Comparison of ENCODE assay signal across 13 cellular contexts in genomic region chr2:54520687-54521086, GRCh38.
A peak's percentile ranks its signal among the peaks of the same experiment; 100 is the strongest.
DNase-seq lines count a peak whose midpoint lies in the region; ATAC-seq, FAIRE-seq and TF ChIP-seq lines count a peak whose summit lies in the region.
"Had no signal": no experiment of that assay in that cellular context is flagged by ENCODE, and none has a peak within 500 bp of the region (broad histone marks: within the 10 kb centered on the region; RNA-seq: fewer than 3 reads in every experiment).

No MANE protein-coding gene starts in this region.

- peaks cover 15% of the 10 kb centered on the region; the same call in 1 of the 2 replicates for H3K36me3 Mint-ChIP-seq in HFFc6 (ENCODE audit: low read depth)

- dilution Hi-C loops in keratinocyte (cut with MboI; ENCODE audit: extremely low pct_ligation_motif_present, low sequenced_read_pairs) = no loop called here

- FAIRE-seq in A549 (lab: Jason Lieb, UNC) (no peak), keratinocyte (lab: Jason Lieb, UNC) (no peak)

- H3K27me3 ChIP-seq in keratinocyte (ENCODE audit: control insufficient read depth, extremely low read depth, insufficient read depth, low read length) = no peaks in the 10 kb centered on the region
- H3K27me3 ChIP-seq in spleen (replicated peaks in 1 of 7) = no peaks in the 10 kb centered on the region
- no peaks in the 10 kb centered on the region for H3K27me3 ChIP-seq in gastrocnemius medialis

- no peak overlapping the region for H3K9ac ChIP-seq in keratinocyte (ENCODE audit: control insufficient read depth, extremely low read depth, insufficient read depth, low read length)

- no peaks in the 10 kb centered on the region for H3K36me3 ChIP-seq in keratinocyte (ENCODE audit: control insufficient read depth in 2 of 2, extremely low read depth in 1 of 2, insufficient read depth in 2 of 2, low read length in 2 of 2)
- H3K36me3 ChIP-seq in spleen = no peaks in the 10 kb centered on the region
- H3K36me3 ChIP-seq in gastrocnemius medialis = no peaks in the 10 kb centered on the region

- no peaks in the 10 kb centered on the region for H4K20me1 ChIP-seq in keratinocyte (ENCODE audit: control insufficient read depth, extremely low read depth, insufficient read depth, low read length)

- peak overlapping the region; percentile 79 for H3K27ac Mint-ChIP-seq in HFFc6
- H3K27ac Mint-ChIP-seq: B cell had no signal

- 43% methylated on average over 3 of the region's 3 CpGs for WGBS in A549 (ENCODE audit: missing lambda C conversion rate)
- WGBS in spleen, 5 donors = 51 to 82% (median 71%) methylated on average over 3 of the region's 3 CpGs

- no peaks in the 10 kb centered on the region for H3K9me3 Mint-ChIP-seq in HFFc6

- TF ChIP-seq EP300 in A549 (IDR thresholded peaks at IDR 0.05) = no peak

- peaks cover 42% of the 10 kb centered on the region for H3K4me1 ChIP-seq in A549
- peaks cover 16% of the 10 kb centered on the region for H3K4me1 ChIP-seq in keratinocyte (ENCODE audit: control insufficient read depth, extremely low read depth, insufficient read depth, low read length)
- peaks cover 0 to 39% (median 24%) of the 10 kb centered on the region in 6 donors for H3K4me1 ChIP-seq in spleen
- peaks cover 20 to 48% of the 10 kb centered on the region in 2 donors for H3K4me1 ChIP-seq in gastrocnemius medialis

- ATAC-seq in A549 (peak; percentile 59 to 61; a peak in 5 of 6 replicates), GM18867 (IDR thresholded peaks at IDR 0.05; ENCODE audit: unreplicated experiment) (no peak), gastrocnemius medialis (no peak), GM19023 (IDR thresholded peaks at IDR 0.05; ENCODE audit: unreplicated experiment) (no peak)

- no peaks in the 10 kb centered on the region for H3K79me2 ChIP-seq in keratinocyte (ENCODE audit: control insufficient read depth, insufficient read depth, low read length)

- in situ Hi-C loops in astrocyte of the cerebellum (cut with HindIII; ENCODE audit: low sequenced_read_pairs) (loop anchor here (10.0 kb wide), 1 partner anchor 184 kb away; no protein-coding TSS in a partner anchor), gastrocnemius medialis (cut with MboI; ENCODE audit: low sequenced_read_pairs in 4 of 4) (loop anchor here (5.0 to 25.0 kb wide), 5 partner anchors 182 to 408 kb away; partner anchors contain the start of gene ACYP2 (in 1 of the 4))

- H3K27ac ChIP-seq in A549 (peak overlapping the region in 1 of 2 experiments; percentile 57; a peak in 3 of 6 replicates), keratinocyte (ENCODE audit: control insufficient read depth, insufficient read depth, low read length) (no peak overlapping the region), spleen (no peak overlapping the region), gastrocnemius medialis (peak overlapping the region in 2 of 4 donors; percentile 25 to 30)

- intact Hi-C loops in spleen (cut with DNase I; ENCODE audit: low total_unique reads) = loop anchor here (10.0 kb wide), 1 partner anchor 134 kb away; no protein-coding TSS in a partner anchor
- intact Hi-C loops in gastrocnemius medialis (cut with DNase I; ENCODE audit: low total_unique reads) = loop anchor here (10.0 kb wide), 2 partner anchors 84 to 114 kb away; no protein-coding TSS in a partner anchor

- H3K4me3 ChIP-seq in A549 (no peak overlapping the region), astrocyte of the cerebellum (ENCODE audit: low read depth, low read length) (no peak overlapping the region), keratinocyte (ENCODE audit: control insufficient read depth in 2 of 3, extremely low read depth in 1 of 3, insufficient read depth in 2 of 3, low read depth in 1 of 3, low read length in 3 of 3) (no peak overlapping the region), spleen (no peak overlapping the region), gastrocnemius medialis (no peak overlapping the region)

- CTCF ChIA-PET in A549 (lab: Yijun Ruan, JAX) = interaction anchor here (0.6 to 7.8 kb wide), 11 partner anchors 17 to 413 kb away, joined by 3 to 127 read pairs (median 4); no protein-coding TSS in a partner anchor

- TF ChIP-seq POLR2A in A549 (IDR thresholded peaks at IDR 0.05; ENCODE audit: low read length) = no peak
- no peak for TF ChIP-seq POLR2A in spleen (IDR thresholded peaks at IDR 0.05)
- no peak for TF ChIP-seq POLR2A in gastrocnemius medialis (IDR thresholded peaks at IDR 0.05)

- peak overlapping the region; percentile 41; the same call in 1 of the 2 replicates for H3K4me3 Mint-ChIP-seq in HFFc6
- H3K4me3 Mint-ChIP-seq: B cell had no signal

- POLR2A ChIA-PET in A549 (lab: Yijun Ruan, JAX) = no interaction called here

- H2AFZ ChIP-seq in keratinocyte (ENCODE audit: control insufficient read depth, low read length) = no peak overlapping the region

- no peak for TF ChIP-seq RAD21 in A549 (conservative IDR thresholded peaks at IDR 0.05 in 1 of 2, IDR thresholded peaks at IDR 0.05 in 1 of 2)

- H3K9me1 ChIP-seq in keratinocyte (ENCODE audit: control insufficient read depth, extremely low read depth, insufficient read depth, low read length) = no peaks in the 10 kb centered on the region

- H3K4me1 Mint-ChIP-seq in HFFc6 (ENCODE audit: low read depth) = peaks cover 72% of the 10 kb centered on the region

- TF ChIP-seq CTCF in A549 (IDR thresholded peaks at IDR 0.05) (no peak), HFFc6 (IDR thresholded peaks at IDR 0.05) (no peak), astrocyte of the cerebellum (IDR thresholded peaks at IDR 0.05; ENCODE audit: low read depth, low read length, missing control alignments) (no peak), keratinocyte (optimal IDR thresholded peaks at IDR 0.05 in 1 of 3, IDR thresholded peaks at IDR 0.05 in 1 of 3, conservative IDR thresholded peaks at IDR 0.05 in 1 of 3; ENCODE audit: extremely low read depth in 1 of 3, insufficient read depth in 2 of 3, low read length in 3 of 3) (no peak), spleen (IDR thresholded peaks at IDR 0.05 in 8 of 11, conservative IDR thresholded peaks at IDR 0.05 in 3 of 11) (no peak), gastrocnemius medialis (IDR thresholded peaks at IDR 0.05 in 4 of 5, conservative IDR thresholded peaks at IDR 0.05 in 1 of 5) (no peak)

- H3K9me3 ChIP-seq in A549 (no peaks in the 10 kb centered on the region), keratinocyte (ENCODE audit: control insufficient read depth, low read depth, low read length) (no peaks in the 10 kb centered on the region), spleen (no peaks in the 10 kb centered on the region), gastrocnemius medialis (no peaks in the 10 kb centered on the region)

- H3K4me2 ChIP-seq in A549 (peak overlapping the region; percentile 9; the same call in 1 of the 3 replicates), keratinocyte (ENCODE audit: control insufficient read depth, extremely low read depth, insufficient read depth, low read depth, low read length) (no peak overlapping the region)

- peak in 1 of 2 experiments; percentile 35 for DNase-seq in A549 (ENCODE audit: low read depth in 1 of 2, low spot score in 1 of 2)
- peak; percentile 95 for DNase-seq in HFFc6
- DNase-seq in astrocyte of the cerebellum (ENCODE audit: low read depth) = peak; percentile 77
- peak; percentile 41 for DNase-seq in keratinocyte (ENCODE audit: low read depth, low spot score)
- DNase-seq in spleen = no peak
- no peak for DNase-seq in gastrocnemius medialis
- DNase-seq: activated CD4-positive, alpha-beta T cell treated with anti-CD3 and anti-CD28 coated beads, Interleukin-2, amount 50 U/mL, for 48 hours; activated gamma-delta T cell treated with Interleukin-2 at 50 U/mL for 16 hours; cortex of kidney; NCI-H2029 had no signal

- no peaks in the 10 kb centered on the region; the same call in 1 of the 2 replicates for H3K27me3 Mint-ChIP-seq in HFFc6 (ENCODE audit: insufficient read depth)

TF ChIP-seq in A549, 52 proteins besides CTCF, POLR2A, EP300 and RAD21:
- TF ChIP-seq FOSL2 (IDR thresholded peaks at IDR 0.05) = no peak
- TF ChIP-seq FOSL2 (CRISPR knock-in tag; IDR thresholded peaks at IDR 0.05) = 0 out of 2 replicates have a peak, but pooled peaks have one; percentile 21
- TF ChIP-seq PBX3 (IDR thresholded peaks at IDR 0.05) = no peak

Comparison
In these comparisons a context has a peak if more than half of its experiments do, and no peak if none do; other contexts are left out.
1. ATAC-seq: peak in A549 (2 of 2); none in GM18867 (single experiment), gastrocnemius medialis (0 of 2) and GM19023 (single experiment).
2. DNase-seq: peak in HFFc6 (single experiment), astrocyte of the cerebellum (single experiment) and keratinocyte (single experiment); none in spleen (single experiment) and gastrocnemius medialis (0 of 2).